Comparison of ENCODE assay signal across 8 cellular contexts in genomic region chr11:132114185-132114584, GRCh38.
DNase-seq lines count a peak whose midpoint lies in the region; ATAC-seq and TF ChIP-seq lines count a peak whose summit lies in the region.

No MANE protein-coding gene starts in this region.

- no peak for ATAC-seq in GM21390 (IDR thresholded peaks at IDR 0.05; ENCODE audit: unreplicated experiment)

- peak; percentile 79 for TF ChIP-seq CTCF in LNCaP clone FGC (IDR thresholded peaks at IDR 0.05; ENCODE audit: control insufficient read depth, extremely low read depth, insufficient read depth)

- DNase-seq in DMS153 treated with DMSO at 0.1 percent for 48 hours (lab: John Stamatoyannopoulos, UW; ENCODE audit: unreplicated experiment) (peak; percentile 70), LNCaP clone FGC (ENCODE audit: low read depth) (peak; percentile 4), SW480 (ENCODE audit: low spot score) (peak; percentile 37), islet precursor cell (peak; percentile 78)
- DNase-seq in stimulated activated CD8-positive, alpha-beta memory T cell treated with anti-CD3 and anti-CD28 coated beads, Interleukin-4, amount 100 ng/mL, for 48 hours = no peak
- no peak for DNase-seq in stimulated activated naive CD4-positive, alpha-beta T cell treated with Interleukin-2 at 50 U/mL for 16 hours (lab: John Stamatoyannopoulos, UW)
- DNase-seq in stimulated activated naive CD4-positive, alpha-beta T cell (lab: John Stamatoyannopoulos, UW) = no peak

- no peak overlapping the region for H3K4me3 ChIP-seq in LNCaP clone FGC (ENCODE audit: low read depth, low read length)

Comparison
In these comparisons a context has a peak if more than half of its experiments do, and no peak if none do; other contexts are left out.
1. DNase-seq: peak in DMS153 treated with DMSO at 0.1 percent for 48 hours (single experiment), LNCaP clone FGC (single experiment), SW480 (single experiment) and islet precursor cell (single experiment); none in stimulated activated CD8-positive, alpha-beta memory T cell treated with anti-CD3 and anti-CD28 coated beads, Interleukin-4, amount 100 ng/mL, for 48 hours (single experiment), stimulated activated naive CD4-positive, alpha-beta T cell treated with Interleukin-2 at 50 U/mL for 16 hours (single experiment) and stimulated activated naive CD4-positive, alpha-beta T cell (0 of 6).